22 cellular contexts compared by ENCODE assay signal in the genomic region with DNA sequence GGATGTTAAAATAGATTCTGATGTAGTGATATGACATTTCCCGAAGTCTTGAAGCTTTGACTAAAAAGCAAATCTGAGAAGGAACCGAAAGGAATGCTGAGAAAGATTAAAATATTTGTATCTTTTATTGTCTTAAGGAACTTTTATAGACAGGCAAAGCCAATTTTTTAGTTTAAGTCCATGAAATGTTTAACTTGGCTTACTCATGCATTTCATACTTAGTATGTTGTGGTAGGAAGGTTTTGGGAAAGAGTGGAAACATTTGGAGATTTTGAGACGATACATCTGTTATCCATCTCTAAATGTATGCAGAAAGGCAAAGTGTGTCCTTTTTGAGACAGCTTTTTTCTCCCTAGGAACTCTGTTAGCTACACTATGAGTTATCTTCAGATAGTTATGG. TPM values are rescaled to one million over a fixed set of nuclear protein-coding genes. Genes with fewer than 3 reads are reported as not detected.
A peak's percentile ranks its signal among the peaks of the same experiment; 100 is the strongest.
DNase-seq lines count a peak whose midpoint lies in the region; FAIRE-seq and TF ChIP-seq lines count a peak whose summit lies in the region.
"Had no signal": no experiment of that assay in that cellular context is flagged by ENCODE, and none has a peak within 500 bp of the region (broad histone marks: within the 10 kb centered on the region; RNA-seq: fewer than 3 reads in every experiment).

No MANE protein-coding gene starts in this region.

- TF ChIP-seq CTCF in fibroblast of mammary gland (conservative IDR thresholded peaks at IDR 0.05; ENCODE audit: control insufficient read depth, insufficient read depth, low read depth, low read length), result no peak
- TF ChIP-seq CTCF in osteocyte (IDR thresholded peaks at IDR 0.05), result no peak

- H3K9me3 ChIP-seq in adipocyte (ENCODE audit: control insufficient read depth, low read length) (no peaks in the 10 kb centered on the region), small intestine (ENCODE audit: control insufficient read depth, low read depth) (no peaks in the 10 kb centered on the region)

- no peaks in the 10 kb centered on the region for H3K27me3 Mint-ChIP-seq in osteocyte (ENCODE audit: unreplicated experiment)
- H3K27me3 Mint-ChIP-seq: IgD-negative memory B cell, type B pancreatic cell had no signal

- WGBS in small intestine, 3 donors, result 63 to 90% (median 82%) methylated on average over 3 of the region's 3 CpGs

- DNase-seq in EL (peak; percentile 13), adipocyte (ENCODE audit: low read depth) (peak; percentile 84), fibroblast of mammary gland (ENCODE audit: low read depth) (peak; percentile 6), osteocyte (ENCODE audit: extremely low spot score, unreplicated experiment) (no peak), small intestine (no peak), activated T-cell treated with anti-CD3 and anti-CD28 coated beads for 4 hours (no peak), GM12891 (ENCODE audit: insufficient read length, low spot score) (no peak)
- DNase-seq: activated CD4-positive, CD25-positive, alpha-beta regulatory T cell; activated T-cell treated with anti-CD3 and anti-CD28 coated beads, Interleukin-2, amount 50 U/mL, for 72 hours; CD4-positive, CD25-positive, alpha-beta regulatory T cell; central memory CD4-positive, alpha-beta T cell; NCI-H146; NCI-H2171; NCI-H510A; nephron progenitor cell; retina; stimulated activated naive CD4-positive, alpha-beta T cell had no signal

- no peak overlapping the region for H3K27ac ChIP-seq in small intestine (ENCODE audit: low read depth in 1 of 2, low read length in 1 of 2)
- H3K27ac ChIP-seq: parathyroid adenoma had no signal

- no peak overlapping the region for H3K9ac ChIP-seq in adipocyte (ENCODE audit: low read length)
- H3K9ac ChIP-seq: parathyroid adenoma had no signal

- H3K4me3 ChIP-seq in adipocyte (ENCODE audit: low read length), result no peak overlapping the region
- no peak overlapping the region for H3K4me3 ChIP-seq in fibroblast of mammary gland (ENCODE audit: control insufficient read depth, low read depth, low read length)
- H3K4me3 ChIP-seq in small intestine (ENCODE audit: low read depth in 1 of 2, low read length in 2 of 2), result no peak overlapping the region
- H3K4me3 ChIP-seq: skin epidermis had no signal

- H3K4me3 Mint-ChIP-seq in osteocyte (ENCODE audit: unreplicated experiment), result peak overlapping the region; percentile 48
- H3K4me3 Mint-ChIP-seq: activated T-cell treated with anti-CD3 and anti-CD28 coated beads, Interleukin-2, amount 50 U/mL, for 72 hours; CD4-positive, CD25-positive, alpha-beta regulatory T cell; IgD-negative memory B cell; nephron progenitor cell; T-helper 1 cell treated with Interleukin-12 subunit alpha and Interleukin-12 subunit beta and Interleukin-4 antibody, amounts not matched to agents 30 μg/mL and 1 μg/mL, for 36 hours; type B pancreatic cell had no signal

- H3K4me1 ChIP-seq in adipocyte (ENCODE audit: control insufficient read depth, insufficient read depth, low read length) (peaks cover 9% of the 10 kb centered on the region), small intestine (ENCODE audit: control insufficient read depth in 2 of 2, insufficient read depth in 1 of 2, low read depth in 1 of 2, low read length in 1 of 2) (no peaks in the 10 kb centered on the region)

- peaks cover 2% of the 10 kb centered on the region for H3K36me3 Mint-ChIP-seq in osteocyte (ENCODE audit: unreplicated experiment)
- H3K36me3 Mint-ChIP-seq: CD4-positive, CD25-positive, alpha-beta regulatory T cell; type B pancreatic cell had no signal

- no peaks in the 10 kb centered on the region for H3K36me3 ChIP-seq in adipocyte (ENCODE audit: control insufficient read depth, insufficient read depth, low read length, severe bottlenecking)
- no peaks in the 10 kb centered on the region for H3K36me3 ChIP-seq in small intestine (ENCODE audit: control insufficient read depth in 2 of 2, insufficient read depth in 2 of 2, low read length in 2 of 2)

- H3K27me3 ChIP-seq in adipocyte (replicated peaks; ENCODE audit: control insufficient read depth, insufficient read depth, low read length) (no peaks in the 10 kb centered on the region), small intestine (ENCODE audit: control insufficient read depth in 2 of 2, insufficient read depth in 2 of 2, low read length in 2 of 2) (no peaks in the 10 kb centered on the region)

- peak overlapping the region; percentile 74 for H3K27ac Mint-ChIP-seq in osteocyte (ENCODE audit: unreplicated experiment)
- H3K27ac Mint-ChIP-seq: activated T-cell treated with anti-CD3 and anti-CD28 coated beads, Interleukin-2, amount 50 U/mL, for 72 hours; CD4-positive, CD25-positive, alpha-beta regulatory T cell; IgD-negative memory B cell; nephron progenitor cell; T-helper 1 cell treated with Interleukin-12 subunit alpha and Interleukin-12 subunit beta and Interleukin-4 antibody, amounts not matched to agents 30 μg/mL and 1 μg/mL, for 36 hours; type B pancreatic cell had no signal

- H3K9me3 Mint-ChIP-seq in osteocyte (ENCODE audit: unreplicated experiment), result no peaks in the 10 kb centered on the region
- H3K9me3 Mint-ChIP-seq: activated T-cell treated with anti-CD3 and anti-CD28 coated beads, Interleukin-2, amount 50 U/mL, for 72 hours; CD4-positive, CD25-positive, alpha-beta regulatory T cell; IgD-negative memory B cell; nephron progenitor cell; T-helper 1 cell treated with Interleukin-12 subunit alpha and Interleukin-12 subunit beta and Interleukin-4 antibody, amounts not matched to agents 30 μg/mL and 1 μg/mL, for 36 hours; type B pancreatic cell had no signal

- FAIRE-seq in small intestine (lab: Jason Lieb, UNC), result no peak
- FAIRE-seq in GM12891 (lab: Jason Lieb, UNC), result no peak

- H3K4me1 Mint-ChIP-seq in osteocyte (ENCODE audit: unreplicated experiment), result peaks cover 70% of the 10 kb centered on the region
- H3K4me1 Mint-ChIP-seq: CD4-positive, CD25-positive, alpha-beta regulatory T cell had no signal

- no peak for TF ChIP-seq POLR2A in GM12891 (IDR thresholded peaks at IDR 0.05; ENCODE audit: low read depth, low read length)

TF ChIP-seq in GM12891, 5 proteins besides CTCF, POLR2A, EP300 and RAD21:
- TF ChIP-seq SPI1 (IDR thresholded peaks at IDR 0.05; ENCODE audit: low read depth, low read length) (no peak), POU2F2 (IDR thresholded peaks at IDR 0.05; ENCODE audit: low read depth, low read length) (no peak), POLR2AphosphoS5 (IDR thresholded peaks at IDR 0.05; ENCODE audit: low read depth, low read length) (no peak), TAF1 (IDR thresholded peaks at IDR 0.05; ENCODE audit: low read depth, low read length) (no peak)

RNA-seq across cellular contexts. Expression of a gene that starts 10.1 kb away (rescaled TPM):
- 16.8 and 19.4 TPM in 2 replicates for total RNA-seq in osteocyte
- polyA plus RNA-seq in small intestine, result 10 to 100 TPM in 1 of 3 donors, 1 to 10 TPM in 2; 6.4 to 17.7 (median 8.9) TPM
- 1.8 TPM for polyA plus RNA-seq in GM12891 (2012; ENCODE audit: low read depth, missing spikeins)
- total RNA-seq: CD4-positive, CD25-positive, alpha-beta regulatory T cell had no signal
- polyA plus RNA-seq: CD4-positive, CD25-positive, alpha-beta regulatory T cell had no signal

RNA-seq across cellular contexts. Expression of a gene that starts 49.7 kb away (rescaled TPM):
- total RNA-seq in osteocyte, result 15.3 and 15.5 TPM in 2 replicates
- 1 to 10 TPM; 1.4 to 8.4 (median 2.7) TPM for polyA plus RNA-seq in small intestine
- 14.6 TPM for polyA plus RNA-seq in GM12891 (2012; ENCODE audit: low read depth, missing spikeins)

Comparison
In these comparisons a context has a peak if more than half of its experiments do, and no peak if none do; other contexts are left out.
1. DNase-seq: peak in EL (single experiment), adipocyte (single experiment) and fibroblast of mammary gland (single experiment); none in osteocyte (single experiment), small intestine (single experiment), activated T-cell treated with anti-CD3 and anti-CD28 coated beads for 4 hours (single experiment) and GM12891 (single experiment).